Comparison of ENCODE assay signal across 11 cellular contexts in genomic region chr12:121568971-121569808, GRCh38. TPM values are rescaled to one million over a fixed set of nuclear protein-coding genes. Genes with fewer than 3 reads are reported as not detected.
DNase-seq lines count a peak whose midpoint lies in the region; ATAC-seq and TF ChIP-seq lines count a peak whose summit lies in the region.
"Had no signal": no experiment of that assay in that cellular context is flagged by ENCODE, and none has a peak within 500 bp of the region (broad histone marks: within the 10 kb centered on the region; RNA-seq: fewer than 3 reads in every experiment).

No MANE protein-coding gene starts in this region.

- peak overlapping the region; percentile 36 for H3K9ac ChIP-seq in adipocyte (ENCODE audit: low read length)

- TF ChIP-seq CTCF in DOHH2 (IDR thresholded peaks at IDR 0.05; ENCODE audit: low read depth, low read length, poor library complexity, severe bottlenecking): no peak

- 36% methylated on average over 14 of the region's 14 CpGs for WGBS in right cardiac atrium

- no peaks in the 10 kb centered on the region for H3K27me3 ChIP-seq in DOHH2 (ENCODE audit: control insufficient read depth, low read length)
- H3K27me3 ChIP-seq in adipocyte (replicated peaks; ENCODE audit: control insufficient read depth, insufficient read depth, low read length): no peaks in the 10 kb centered on the region
- H3K27me3 ChIP-seq in right cardiac atrium (ENCODE audit: control insufficient read depth, insufficient read depth): no peaks in the 10 kb centered on the region

- peak overlapping the region; percentile 39; the same call in 1 of the 2 replicates for H3K4me2 ChIP-seq in DOHH2 (ENCODE audit: low read length)

- H3K4me1 ChIP-seq in DOHH2 (ENCODE audit: control insufficient read depth, low read length) (peaks cover 12% of the 10 kb centered on the region), adipocyte (ENCODE audit: control insufficient read depth, insufficient read depth, low read length) (peaks cover 11% of the 10 kb centered on the region), right cardiac atrium (ENCODE audit: control insufficient read depth, insufficient read depth, low read length) (peaks cover 5% of the 10 kb centered on the region)

- no peaks in the 10 kb centered on the region; the same call in 1 of the 2 replicates for H3F3A ChIP-seq in DOHH2 (ENCODE audit: control insufficient read depth, insufficient read depth)

- intact Hi-C loops in right cardiac atrium (cut with DNase I): no loop called here
- intact Hi-C loops in posterior vena cava (cut with DNase I): no loop called here

- ATAC-seq in right cardiac atrium: peak; percentile 92

- no peaks in the 10 kb centered on the region for H3K79me2 ChIP-seq in DOHH2 (ENCODE audit: control insufficient read depth, low read length)

- no peaks in the 10 kb centered on the region for H4K20me1 ChIP-seq in DOHH2 (ENCODE audit: control insufficient read depth, insufficient read depth, low read depth, low read length)

- no peak overlapping the region for H3K27ac ChIP-seq in DOHH2 (ENCODE audit: low read depth, low read length)
- peak overlapping the region; percentile 21 for H3K27ac ChIP-seq in right cardiac atrium (ENCODE audit: low read length)

- H3K36me3 ChIP-seq in DOHH2 (ENCODE audit: control insufficient read depth, low read length) (peaks cover 4% of the 10 kb centered on the region), adipocyte (ENCODE audit: control insufficient read depth, insufficient read depth, low read length, severe bottlenecking) (peaks cover 4% of the 10 kb centered on the region)

- H3K9me3 ChIP-seq in DOHH2 (ENCODE audit: control insufficient read depth, insufficient read depth, low read length) (no peaks in the 10 kb centered on the region), adipocyte (ENCODE audit: control insufficient read depth, low read length) (no peaks in the 10 kb centered on the region), right cardiac atrium (ENCODE audit: control insufficient read depth, low read length) (no peaks in the 10 kb centered on the region)

- H3K4me3 ChIP-seq in DOHH2 (ENCODE audit: low read length) (no peak overlapping the region), adipocyte (ENCODE audit: low read length) (peak overlapping the region; percentile 38), right cardiac atrium (ENCODE audit: low read length) (no peak overlapping the region)

- no peaks in the 10 kb centered on the region for H3K9me2 ChIP-seq in DOHH2 (replicated peaks; ENCODE audit: control insufficient read depth, low read length)

- DNase-seq in adipocyte (ENCODE audit: low read depth) (no peak), right cardiac atrium (peak; percentile 58 to 78 (median 71)), posterior vena cava (ENCODE audit: low spot score) (peak; percentile 86), GOT3 (lab: John Stamatoyannopoulos, UW) (no peak), GM19240 (ENCODE audit: insufficient read length, low spot score) (no peak), anterior cingulate cortex (lab: John Stamatoyannopoulos, UW) (no peak), RKO (ENCODE audit: low spot score) (no peak)
- DNase-seq: activated CD4-positive, CD25-positive, alpha-beta regulatory T cell treated with anti-CD3 and anti-CD28 coated beads, Interleukin-2, amount 50 U/mL, for 72 hours; activated naive CD4-positive, alpha-beta T cell treated with anti-CD3 and anti-CD28 coated beads, Interleukin-2, amount 10 ng/mL, durations not matched to agents 7 days and 5 days; NCI-H1436 treated with DMSO at 0.1 percent for 48 hours had no signal

RNA-seq across cellular contexts. Expression of gene KDM2B, which starts 11.6 kb away (rescaled TPM):
- total RNA-seq in right cardiac atrium (10 to 100 TPM; 11.8 to 16.0 (median 13.1) TPM), posterior vena cava (10 to 100 TPM; 14.6 to 15.6 TPM)
- polyA plus RNA-seq in right cardiac atrium: 6.1 TPM

RNA-seq across cellular contexts. Expression of gene ORAI1, which starts 57.1 kb away (rescaled TPM):
- total RNA-seq in right cardiac atrium (1 to 10 TPM; 7.0 to 9.4 (median 8.4) TPM), posterior vena cava (10 to 100 TPM; 10.5 to 13.1 TPM)
- polyA plus RNA-seq in right cardiac atrium: 6.9 TPM

Comparison
In these comparisons a context has a peak if more than half of its experiments do, and no peak if none do; other contexts are left out.
1. DNase-seq: peak in right cardiac atrium (3 of 3) and posterior vena cava (single experiment); none in adipocyte (single experiment), GOT3 (single experiment), GM19240 (single experiment), anterior cingulate cortex (0 of 58) and RKO (single experiment).